ENCODE assay signal across 24 cellular contexts in genomic region chr2:236795176-236795860, GRCh38.
"Had no signal": no experiment of that assay in that cellular context is flagged by ENCODE, and none has a peak within 500 bp of the region (broad histone marks: within the 10 kb centered on the region; RNA-seq: fewer than 3 reads in every experiment).

No MANE protein-coding gene starts in this region.

- FAIRE-seq: islet of Langerhans had no signal

- H3K27me3 Mint-ChIP-seq: activated CD4-positive, alpha-beta memory T cell treated with anti-CD3 and anti-CD28 coated beads for 36 hours had no signal

- ATAC-seq: effector memory CD8-positive, alpha-beta T cell; heart right ventricle; right cardiac atrium; SK-N-SH treated with all-trans-retinoic acid at 6 μM for 48 hours; stimulated activated naive CD8-positive, alpha-beta T cell treated with anti-CD3 and anti-CD28 coated beads, Interleukin-15, Interleukin-2, amounts not matched to agents 100 U/mL and 50 U/mL, for 24 hours; T-helper 17 cell had no signal

- H3K36me3 Mint-ChIP-seq: activated CD4-positive, alpha-beta memory T cell treated with anti-CD3 and anti-CD28 coated beads for 36 hours had no signal

- H3K4me3 Mint-ChIP-seq: activated CD4-positive, alpha-beta memory T cell treated with anti-CD3 and anti-CD28 coated beads for 36 hours; activated CD4-positive, alpha-beta T cell treated with anti-CD3 and anti-CD28 coated beads, Interleukin-2, amount 10 ng/mL, durations not matched to agents 24 days and 14 days; effector memory CD8-positive, alpha-beta T cell; nephron; T-helper 17 cell had no signal

- DNase-seq: activated CD4-positive, alpha-beta memory T cell treated with anti-CD3 and anti-CD28 coated beads for 36 hours; activated CD4-positive, alpha-beta T cell treated with anti-CD3 and anti-CD28 coated beads, Interleukin-2, amount 10 ng/mL, durations not matched to agents 24 days and 14 days; activated CD4-positive, CD25-positive, alpha-beta regulatory T cell treated with anti-CD3 and anti-CD28 coated beads, Interleukin-2, amount 50 U/mL, for 72 hours; activated CD8-positive, alpha-beta memory T cell treated with anti-CD3 and anti-CD28 coated beads, Interleukin-2, amount 50 U/mL, for 4 hours; activated gamma-delta T cell; activated naive CD4-positive, alpha-beta T cell treated with anti-CD3 and anti-CD28 coated beads, Interleukin-2, amount 50 U/mL, for 16 hours; activated T-cell treated with anti-CD3 and anti-CD28 coated beads, Interleukin-2, amount 50 U/mL, for 1 hour; cerebellar nuclear complex; cortex of kidney; effector memory CD8-positive, alpha-beta T cell; erythroblast; foreskin melanocyte; heart right ventricle; left ventricle myocardium inferior; nucleus accumbens; right cardiac atrium; spleen; stimulated activated CD4-positive, alpha-beta T cell treated with anti-CD3 and anti-CD28 coated beads, Interleukin-2, amount 100 ng/mL, for 48 hours; stimulated activated naive CD8-positive, alpha-beta T cell treated with anti-CD3 and anti-CD28 coated beads, Interleukin-15, Interleukin-2, amounts not matched to agents 100 U/mL and 50 U/mL, for 24 hours; T-helper 17 cell; T1000 had no signal

- H3K27ac Mint-ChIP-seq: activated CD4-positive, alpha-beta memory T cell treated with anti-CD3 and anti-CD28 coated beads for 36 hours; activated CD4-positive, alpha-beta T cell treated with anti-CD3 and anti-CD28 coated beads, Interleukin-2, amount 10 ng/mL, durations not matched to agents 24 days and 14 days; effector memory CD8-positive, alpha-beta T cell; T-helper 17 cell had no signal

- H3K9me3 Mint-ChIP-seq: activated CD4-positive, alpha-beta memory T cell treated with anti-CD3 and anti-CD28 coated beads for 36 hours; activated CD4-positive, alpha-beta T cell treated with anti-CD3 and anti-CD28 coated beads, Interleukin-2, amount 10 ng/mL, durations not matched to agents 24 days and 14 days; effector memory CD8-positive, alpha-beta T cell had no signal

- H3K4me1 Mint-ChIP-seq: activated CD4-positive, alpha-beta T cell treated with anti-CD3 and anti-CD28 coated beads, Interleukin-2, amount 10 ng/mL, durations not matched to agents 24 days and 14 days had no signal
